9 cellular contexts compared by ENCODE assay signal in genomic region chr2:109331864-109332848, GRCh38.
DNase-seq lines count a peak whose midpoint lies in the region; ATAC-seq and TF ChIP-seq lines count a peak whose summit lies in the region.
"Had no signal": no experiment of that assay in that cellular context is flagged by ENCODE, and none has a peak within 500 bp of the region (broad histone marks: within the 10 kb centered on the region; RNA-seq: fewer than 3 reads in every experiment).

No MANE protein-coding gene starts in this region.

- DNase-seq in activated CD4-positive, CD25-positive, alpha-beta regulatory T cell treated with anti-CD3 and anti-CD28 coated beads, Interleukin-2, amount 50 U/mL, for 72 hours, result no peak
- DNase-seq in coronary artery (ENCODE audit: low spot score) (no peak), lower lobe of right lung (peak; percentile 86), tibial nerve (ENCODE audit: low spot score in 2 of 2) (peak; percentile 70 to 75)

- H3K4me1 ChIP-seq in lower lobe of right lung (peaks cover 67% of the 10 kb centered on the region), tibial nerve (peaks cover 0 to 41% (median 13%) of the 10 kb centered on the region in 4 donors)

- ATAC-seq in activated CD4-positive, CD25-positive, alpha-beta regulatory T cell treated with anti-CD3 and anti-CD28 coated beads, Interleukin-2, amount 50 U/mL, for 24 hours, result peak; percentile 41 to 48
- ATAC-seq in HG03175 (IDR thresholded peaks at IDR 0.05; ENCODE audit: unreplicated experiment) (peak; percentile 35), SK-N-SH treated with all-trans-retinoic acid at 6 μM for 48 hours (peak; percentile 96), lower lobe of right lung (peak; percentile 86 to 89), GM19324 (IDR thresholded peaks at IDR 0.05; ENCODE audit: low FRiP score, unreplicated experiment) (no peak)

- peak in 1 of 2 donors; percentile 66 for TF ChIP-seq EP300 in tibial nerve (IDR thresholded peaks at IDR 0.05)

- H3K27ac ChIP-seq in coronary artery, result peak overlapping the region in 1 of 2 donors; percentile 69
- H3K27ac ChIP-seq in lower lobe of right lung, result peak overlapping the region; percentile 83
- peak overlapping the region in 2 of 4 donors; percentile 62 to 64 for H3K27ac ChIP-seq in tibial nerve
- H3K27ac ChIP-seq: cardiac muscle cell had no signal

- H3K9me3 ChIP-seq in lower lobe of right lung, result no peaks in the 10 kb centered on the region
- no peaks in the 10 kb centered on the region for H3K9me3 ChIP-seq in tibial nerve

- intact Hi-C loops in lower lobe of right lung (cut with DNase I), result no loop called here

- H3K36me3 ChIP-seq in lower lobe of right lung (no peaks in the 10 kb centered on the region), tibial nerve (no peaks in the 10 kb centered on the region)
- H3K36me3 ChIP-seq: cardiac muscle cell had no signal

- no peaks in the 10 kb centered on the region for H3K27me3 ChIP-seq in lower lobe of right lung (ENCODE audit: low read depth)
- H3K27me3 ChIP-seq in tibial nerve, result no peaks in the 10 kb centered on the region

- H3K4me3 ChIP-seq in coronary artery (peak overlapping the region; percentile 53), lower lobe of right lung (peak overlapping the region; percentile 29), tibial nerve (peak overlapping the region in 1 of 4 donors; percentile 29)
- H3K4me3 ChIP-seq: cardiac muscle cell had no signal

- TF ChIP-seq POLR2A in tibial nerve (IDR thresholded peaks at IDR 0.05), result no peak

- TF ChIP-seq CTCF in coronary artery (IDR thresholded peaks at IDR 0.05), result no peak
- no peak for TF ChIP-seq CTCF in lower lobe of right lung (IDR thresholded peaks at IDR 0.05)
- TF ChIP-seq CTCF in tibial nerve (IDR thresholded peaks at IDR 0.05), result no peak

- 39 to 47% methylated on average over 22 to 24 of the region's 24 CpGs for WGBS in tibial nerve, 2 donors

TF ChIP-seq in SK-N-SH treated with all-trans-retinoic acid at 6 μM for 48 hours, 23 proteins besides CTCF, POLR2A, EP300 and RAD21:
- TF ChIP-seq, protein P1, sequence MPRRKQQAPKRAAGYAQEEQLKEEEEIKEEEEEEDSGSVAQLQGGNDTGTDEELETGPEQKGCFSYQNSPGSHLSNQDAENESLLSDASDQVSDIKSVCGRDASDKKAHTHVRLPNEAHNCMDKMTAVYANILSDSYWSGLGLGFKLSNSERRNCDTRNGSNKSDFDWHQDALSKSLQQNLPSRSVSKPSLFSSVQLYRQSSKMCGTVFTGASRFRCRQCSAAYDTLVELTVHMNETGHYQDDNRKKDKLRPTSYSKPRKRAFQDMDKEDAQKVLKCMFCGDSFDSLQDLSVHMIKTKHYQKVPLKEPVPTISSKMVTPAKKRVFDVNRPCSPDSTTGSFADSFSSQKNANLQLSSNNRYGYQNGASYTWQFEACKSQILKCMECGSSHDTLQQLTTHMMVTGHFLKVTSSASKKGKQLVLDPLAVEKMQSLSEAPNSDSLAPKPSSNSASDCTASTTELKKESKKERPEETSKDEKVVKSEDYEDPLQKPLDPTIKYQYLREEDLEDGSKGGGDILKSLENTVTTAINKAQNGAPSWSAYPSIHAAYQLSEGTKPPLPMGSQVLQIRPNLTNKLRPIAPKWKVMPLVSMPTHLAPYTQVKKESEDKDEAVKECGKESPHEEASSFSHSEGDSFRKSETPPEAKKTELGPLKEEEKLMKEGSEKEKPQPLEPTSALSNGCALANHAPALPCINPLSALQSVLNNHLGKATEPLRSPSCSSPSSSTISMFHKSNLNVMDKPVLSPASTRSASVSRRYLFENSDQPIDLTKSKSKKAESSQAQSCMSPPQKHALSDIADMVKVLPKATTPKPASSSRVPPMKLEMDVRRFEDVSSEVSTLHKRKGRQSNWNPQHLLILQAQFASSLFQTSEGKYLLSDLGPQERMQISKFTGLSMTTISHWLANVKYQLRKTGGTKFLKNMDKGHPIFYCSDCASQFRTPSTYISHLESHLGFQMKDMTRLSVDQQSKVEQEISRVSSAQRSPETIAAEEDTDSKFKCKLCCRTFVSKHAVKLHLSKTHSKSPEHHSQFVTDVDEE (CRISPR knock-in tag; IDR thresholded peaks at IDR 0.05), result no peak
- TF ChIP-seq GLIS3 (CRISPR knock-in tag; IDR thresholded peaks at IDR 0.05), result no peak
- TF ChIP-seq ZNF8 (CRISPR knock-in tag; IDR thresholded peaks at IDR 0.05), result no peak
- no peak for TF ChIP-seq ESRRG (CRISPR knock-in tag; IDR thresholded peaks at IDR 0.05)
- TF ChIP-seq ISL1 (CRISPR knock-in tag; IDR thresholded peaks at IDR 0.05), result no peak
- TF ChIP-seq CSDC2 (CRISPR knock-in tag; IDR thresholded peaks at IDR 0.05), result no peak
- no peak for TF ChIP-seq ZFP30 (CRISPR knock-in tag; IDR thresholded peaks at IDR 0.05)
- no peak for TF ChIP-seq ZNF565 (CRISPR knock-in tag; conservative IDR thresholded peaks at IDR 0.05; ENCODE audit: low read depth)
- TF ChIP-seq PPARA (CRISPR knock-in tag; IDR thresholded peaks at IDR 0.05; ENCODE audit: borderline replicate concordance), result no peak
- no peak for TF ChIP-seq BACH2 (CRISPR knock-in tag; IDR thresholded peaks at IDR 0.05; ENCODE audit: borderline replicate concordance)
- TF ChIP-seq ZC3H10 (CRISPR knock-in tag; IDR thresholded peaks at IDR 0.05), result no peak
- TF ChIP-seq, protein P2, sequence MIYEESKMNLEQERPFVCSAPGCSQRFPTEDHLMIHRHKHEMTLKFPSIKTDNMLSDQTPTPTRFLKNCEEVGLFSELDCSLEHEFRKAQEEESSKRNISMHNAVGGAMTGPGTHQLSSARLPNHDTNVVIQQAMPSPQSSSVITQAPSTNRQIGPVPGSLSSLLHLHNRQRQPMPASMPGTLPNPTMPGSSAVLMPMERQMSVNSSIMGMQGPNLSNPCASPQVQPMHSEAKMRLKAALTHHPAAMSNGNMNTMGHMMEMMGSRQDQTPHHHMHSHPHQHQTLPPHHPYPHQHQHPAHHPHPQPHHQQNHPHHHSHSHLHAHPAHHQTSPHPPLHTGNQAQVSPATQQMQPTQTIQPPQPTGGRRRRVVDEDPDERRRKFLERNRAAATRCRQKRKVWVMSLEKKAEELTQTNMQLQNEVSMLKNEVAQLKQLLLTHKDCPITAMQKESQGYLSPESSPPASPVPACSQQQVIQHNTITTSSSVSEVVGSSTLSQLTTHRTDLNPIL (CRISPR knock-in tag; IDR thresholded peaks at IDR 0.05; ENCODE audit: low read depth), result no peak
- TF ChIP-seq RARB (CRISPR knock-in tag; IDR thresholded peaks at IDR 0.05), result no peak
- no peak for TF ChIP-seq CSRNP3 (CRISPR knock-in tag; IDR thresholded peaks at IDR 0.05)
TF ChIP-seq in SK-N-SH treated with all-trans-retinoic acid at 6 μM for 48 hours: peak in this region for 0.

Comparison
In these comparisons a context has a peak if more than half of its experiments do, and no peak if none do; other contexts are left out.
1. DNase-seq: peak in lower lobe of right lung (single experiment) and tibial nerve (2 of 2); none in activated CD4-positive, CD25-positive, alpha-beta regulatory T cell treated with anti-CD3 and anti-CD28 coated beads, Interleukin-2, amount 50 U/mL, for 72 hours (single experiment) and coronary artery (single experiment).